7 cellular contexts compared by ENCODE assay signal in genomic region chr3:186785517-186786018, GRCh38. TPM values are rescaled to one million over a fixed set of nuclear protein-coding genes. Genes with fewer than 3 reads are reported as not detected.
DNase-seq lines count a peak whose midpoint lies in the region; ATAC-seq and TF ChIP-seq lines count a peak whose summit lies in the region.

No MANE protein-coding gene starts in this region.

- H3K36me3 ChIP-seq in iPS DF 6.9 (ENCODE audit: control insufficient read depth, insufficient read depth, low read length) = peaks cover 51% of the 10 kb centered on the region; the same call in 1 of the 2 replicates

- WGBS in iPS DF 6.9 (ENCODE audit: insufficient coverage, insufficient read length) = no CpG with 5 or more reads among the region's 7 CpGs

- ATAC-seq in stimulated activated memory B cell treated with anti-CD40 and anti-IgM and Interleukin-4, amounts not matched to agents 10 μg/mL and 1 μg/mL and 100 μg/mL, for 72 hours = no peak
- ATAC-seq in HG02884 (IDR thresholded peaks at IDR 0.05; ENCODE audit: unreplicated experiment) = no peak

- TF ChIP-seq CTCF in HFF-Myc (IDR thresholded peaks at IDR 0.05; ENCODE audit: low read depth, low read length, missing control alignments) = no peak

- DNase-seq in HFF-Myc (ENCODE audit: extremely low read depth, low read depth) (no peak), iPS DF 6.9 (ENCODE audit: low read depth, low spot score) (no peak), posterior vena cava (ENCODE audit: low spot score) (no peak), T-helper 9 cell (no peak)
- no peak for DNase-seq in activated CD4-positive, alpha-beta memory T cell treated with anti-CD3 and anti-CD28 coated beads, Interleukin-2, amount 10 ng/mL, durations not matched to agents 7 days and 5 days

- no peak overlapping the region for H3K27ac ChIP-seq in iPS DF 6.9 (ENCODE audit: low read length)

- CTCF ChIA-PET in activated CD4-positive, alpha-beta memory T cell treated with anti-CD3 and anti-CD28 coated beads, Interleukin-2, amount 10 ng/mL, durations not matched to agents 7 days and 5 days (lab: Charles Lee) = interaction anchor here (0.8 to 1.6 kb wide), 5 partner anchors 12 to 380 kb away, joined by 3 to 7 read pairs (median 3); partner anchors contain the start of gene RPL39L

- H3K4me3 Mint-ChIP-seq in activated CD4-positive, alpha-beta memory T cell treated with anti-CD3 and anti-CD28 coated beads, Interleukin-2, amount 10 ng/mL, durations not matched to agents 7 days and 5 days = peak overlapping the region; percentile 99
- peak overlapping the region; percentile 99 for H3K4me3 Mint-ChIP-seq in stimulated activated memory B cell treated with anti-CD40 and anti-IgM and Interleukin-4, amounts not matched to agents 10 μg/mL and 1 μg/mL and 100 μg/mL, for 72 hours

- intact Hi-C loops in posterior vena cava (cut with DNase I) = no loop called here

- H3K4me1 Mint-ChIP-seq in activated CD4-positive, alpha-beta memory T cell treated with anti-CD3 and anti-CD28 coated beads, Interleukin-2, amount 10 ng/mL, durations not matched to agents 7 days and 5 days = peaks cover 58% of the 10 kb centered on the region
- peaks cover 58% of the 10 kb centered on the region for H3K4me1 Mint-ChIP-seq in stimulated activated memory B cell treated with anti-CD40 and anti-IgM and Interleukin-4, amounts not matched to agents 10 μg/mL and 1 μg/mL and 100 μg/mL, for 72 hours

- peak overlapping the region; percentile 100 for H3K27ac Mint-ChIP-seq in activated CD4-positive, alpha-beta memory T cell treated with anti-CD3 and anti-CD28 coated beads, Interleukin-2, amount 10 ng/mL, durations not matched to agents 7 days and 5 days
- peak overlapping the region; percentile 100 for H3K27ac Mint-ChIP-seq in stimulated activated memory B cell treated with anti-CD40 and anti-IgM and Interleukin-4, amounts not matched to agents 10 μg/mL and 1 μg/mL and 100 μg/mL, for 72 hours

- no peaks in the 10 kb centered on the region for H3K27me3 ChIP-seq in iPS DF 6.9 (ENCODE audit: control insufficient read depth, insufficient read depth, low read length)

- no peaks in the 10 kb centered on the region for H3K27me3 Mint-ChIP-seq in activated CD4-positive, alpha-beta memory T cell treated with anti-CD3 and anti-CD28 coated beads, Interleukin-2, amount 10 ng/mL, durations not matched to agents 7 days and 5 days
- no peaks in the 10 kb centered on the region for H3K27me3 Mint-ChIP-seq in stimulated activated memory B cell treated with anti-CD40 and anti-IgM and Interleukin-4, amounts not matched to agents 10 μg/mL and 1 μg/mL and 100 μg/mL, for 72 hours

- H3K4me3 ChIP-seq in HFF-Myc (replicated peaks; ENCODE audit: low read depth, low read length) = peak overlapping the region; percentile 91
- H3K4me3 ChIP-seq in iPS DF 6.9 (ENCODE audit: low read length) = peak overlapping the region; percentile 76; the same call in 1 of the 2 replicates

- H3K4me1 ChIP-seq in iPS DF 6.9 (ENCODE audit: control insufficient read depth, insufficient read depth, low read length) = no peaks in the 10 kb centered on the region

- no peaks in the 10 kb centered on the region for H3K9me3 Mint-ChIP-seq in activated CD4-positive, alpha-beta memory T cell treated with anti-CD3 and anti-CD28 coated beads, Interleukin-2, amount 10 ng/mL, durations not matched to agents 7 days and 5 days
- no peaks in the 10 kb centered on the region for H3K9me3 Mint-ChIP-seq in stimulated activated memory B cell treated with anti-CD40 and anti-IgM and Interleukin-4, amounts not matched to agents 10 μg/mL and 1 μg/mL and 100 μg/mL, for 72 hours

- POLR2A ChIA-PET in activated CD4-positive, alpha-beta memory T cell treated with anti-CD3 and anti-CD28 coated beads, Interleukin-2, amount 10 ng/mL, durations not matched to agents 7 days and 5 days (lab: Charles Lee) = interaction anchor here (0.7 to 6.4 kb wide), 13 partner anchors 13 to 863 kb away, joined by 3 to 240 read pairs (median 40); partner anchors contain the start of genes DNAJB11, RFC4, RPL39L and ST6GAL1

- peaks cover 78% of the 10 kb centered on the region for H3K36me3 Mint-ChIP-seq in activated CD4-positive, alpha-beta memory T cell treated with anti-CD3 and anti-CD28 coated beads, Interleukin-2, amount 10 ng/mL, durations not matched to agents 7 days and 5 days (ENCODE audit: low read depth)
- H3K36me3 Mint-ChIP-seq in stimulated activated memory B cell treated with anti-CD40 and anti-IgM and Interleukin-4, amounts not matched to agents 10 μg/mL and 1 μg/mL and 100 μg/mL, for 72 hours = peaks cover 62% of the 10 kb centered on the region

- no peaks in the 10 kb centered on the region for H3K9me3 ChIP-seq in iPS DF 6.9 (ENCODE audit: control insufficient read depth, insufficient read depth, low read length)

RNA-seq across cellular contexts. Expression of gene EIF4A2, which starts 2.2 kb away (rescaled TPM):
- total RNA-seq in activated CD4-positive, alpha-beta memory T cell treated with anti-CD3 and anti-CD28 coated beads, Interleukin-2, amount 10 ng/mL, durations not matched to agents 7 days and 5 days = 100 to 1,000 TPM; 385 to 388 TPM
- total RNA-seq in posterior vena cava = 100 to 1,000 TPM; 263 to 283 TPM

RNA-seq across cellular contexts. Expression of gene RFC4, which starts 20.7 kb away (rescaled TPM):
- total RNA-seq in activated CD4-positive, alpha-beta memory T cell treated with anti-CD3 and anti-CD28 coated beads, Interleukin-2, amount 10 ng/mL, durations not matched to agents 7 days and 5 days = 10 to 100 TPM; 85.5 to 89.3 TPM
- 10 to 100 TPM; 10.9 to 12.4 TPM for total RNA-seq in posterior vena cava

RNA-seq across cellular contexts. Expression of gene ADIPOQ, which starts 56.9 kb away (rescaled TPM):
- total RNA-seq in activated CD4-positive, alpha-beta memory T cell treated with anti-CD3 and anti-CD28 coated beads, Interleukin-2, amount 10 ng/mL, durations not matched to agents 7 days and 5 days = not detected
- total RNA-seq in posterior vena cava = 1 to 10 TPM; 1.5 to 1.9 TPM

Comparison
In these comparisons a context has a peak if more than half of its experiments do, and no peak if none do; other contexts are left out.
1. RNA of gene RFC4, which starts 20.7 kb away (total RNA-seq): 85.5 to 89.3 TPM in activated CD4-positive, alpha-beta memory T cell treated with anti-CD3 and anti-CD28 coated beads, Interleukin-2, amount 10 ng/mL, durations not matched to agents 7 days and 5 days; 10.9 to 12.4 TPM in posterior vena cava; every median in the first group is over 4 times any median in the second.